Comparison of ENCODE assay signal across 29 cellular contexts in genomic region chr20:44464514-44464913, GRCh38.
"Had no signal": no experiment of that assay in that cellular context is flagged by ENCODE, and none has a peak within 500 bp of the region (broad histone marks: within the 10 kb centered on the region; RNA-seq: fewer than 3 reads in every experiment).

No MANE protein-coding gene starts in this region.

- DNase-seq: activated CD4-positive, alpha-beta T cell treated with anti-CD3 and anti-CD28 coated beads for 1 hour; activated CD4-positive, alpha-beta T cell treated with anti-CD3 and anti-CD28 coated beads, Interleukin-2, amount 50 U/mL, for 1 hour; activated CD8-positive, alpha-beta T cell treated with anti-CD3 and anti-CD28 coated beads for 36 hours; activated naive CD8-positive, alpha-beta T cell treated with anti-CD3 and anti-CD28 coated beads, Interleukin-2, amount 50 U/mL, for 24 hours; activated T-cell treated with anti-CD3 and anti-CD28 coated beads, Interleukin-2, amount 50 U/mL, for 4 hours; amygdala; endodermal cell; glutamatergic neuron; left ventricle myocardium inferior; midbrain; naive thymus-derived CD4-positive, alpha-beta T cell; nucleus accumbens; psoas muscle; stimulated activated CD4-positive, alpha-beta T cell treated with anti-CD3 and anti-CD28 coated beads, Interleukin-1b, Interleukin-23, amount 100 ng/mL, for 48 hours; stimulated activated naive B cell treated with anti-CD40 and anti-IgM and Interleukin-4, amounts not matched to agents 10 μg/mL and 1 μg/mL and 100 μg/mL, for 72 hours; T-helper 2 cell; tibial artery; upper lobe of right lung had no signal

- H3K4me1 Mint-ChIP-seq: activated naive CD4-positive, alpha-beta T cell treated with anti-CD3 and anti-CD28 coated beads, Interleukin-2, amount 50 U/mL, for 24 hours; activated naive CD8-positive, alpha-beta T cell treated with anti-CD3 and anti-CD28 coated beads, Interleukin-2, amount 50 U/mL, for 24 hours; activated T-helper 17 cell treated with anti-CD3 and anti-CD28 coated beads, Interleukin-2, amount 50 U/mL, for 72 hours; central memory CD8-positive, alpha-beta T cell; endodermal cell; naive thymus-derived CD4-positive, alpha-beta T cell; stimulated activated naive B cell treated with anti-CD40 and anti-IgM and Interleukin-4, amounts not matched to agents 10 μg/mL and 1 μg/mL and 100 μg/mL, for 72 hours had no signal

- H3K27ac Mint-ChIP-seq: activated CD8-positive, alpha-beta T cell treated with anti-CD3 and anti-CD28 coated beads for 36 hours; activated naive CD8-positive, alpha-beta T cell treated with anti-CD3 and anti-CD28 coated beads, Interleukin-2, amount 50 U/mL, for 24 hours; activated T-helper 17 cell treated with anti-CD3 and anti-CD28 coated beads, Interleukin-2, amount 50 U/mL, for 72 hours; dendritic cell treated with granulocyte-macrophage colony-stimulating factor and Interleukin-4, amounts not matched to agents 40 ng/mL and 50 ng/mL, for 4 days; endodermal cell; naive thymus-derived CD4-positive, alpha-beta T cell; stimulated activated naive B cell treated with anti-CD40 and anti-IgM and Interleukin-4, amounts not matched to agents 10 μg/mL and 1 μg/mL and 100 μg/mL, for 72 hours had no signal

- H3K4me3 Mint-ChIP-seq: activated CD8-positive, alpha-beta T cell treated with anti-CD3 and anti-CD28 coated beads for 36 hours; activated naive CD4-positive, alpha-beta T cell treated with anti-CD3 and anti-CD28 coated beads, Interleukin-2, amount 50 U/mL, for 24 hours; activated naive CD8-positive, alpha-beta T cell treated with anti-CD3 and anti-CD28 coated beads, Interleukin-2, amount 50 U/mL, for 24 hours; activated T-cell treated with anti-CD3 and anti-CD28 coated beads, Interleukin-2, amount 50 U/mL, for 4 hours; activated T-helper 17 cell treated with anti-CD3 and anti-CD28 coated beads, Interleukin-2, amount 50 U/mL, for 72 hours; central memory CD8-positive, alpha-beta T cell; dendritic cell treated with granulocyte-macrophage colony-stimulating factor and Interleukin-4, amounts not matched to agents 40 ng/mL and 50 ng/mL, for 4 days; endodermal cell; naive thymus-derived CD4-positive, alpha-beta T cell; neural crest cell; stimulated activated naive B cell treated with anti-CD40 and anti-IgM and Interleukin-4, amounts not matched to agents 10 μg/mL and 1 μg/mL and 100 μg/mL, for 72 hours had no signal

- H3K27ac ChIP-seq: esophagus muscularis mucosa, left ventricle myocardium inferior, psoas muscle, stomach, tibial artery, upper lobe of right lung had no signal

- H3K36me3 Mint-ChIP-seq: activated naive CD4-positive, alpha-beta T cell treated with anti-CD3 and anti-CD28 coated beads, Interleukin-2, amount 50 U/mL, for 24 hours; naive thymus-derived CD4-positive, alpha-beta T cell; stimulated activated naive B cell treated with anti-CD40 and anti-IgM and Interleukin-4, amounts not matched to agents 10 μg/mL and 1 μg/mL and 100 μg/mL, for 72 hours had no signal

- ATAC-seq: activated CD8-positive, alpha-beta T cell treated with anti-CD3 and anti-CD28 coated beads for 36 hours; activated naive CD8-positive, alpha-beta T cell treated with anti-CD3 and anti-CD28 coated beads, Interleukin-2, amount 50 U/mL, for 24 hours; activated T-cell treated with anti-CD3 and anti-CD28 coated beads, Interleukin-2, amount 50 U/mL, for 4 hours; activated T-helper 17 cell treated with anti-CD3 and anti-CD28 coated beads, Interleukin-2, amount 50 U/mL, for 72 hours; naive thymus-derived CD4-positive, alpha-beta T cell; psoas muscle; stimulated activated naive B cell treated with anti-CD40 and anti-IgM and Interleukin-4, amounts not matched to agents 10 μg/mL and 1 μg/mL and 100 μg/mL, for 72 hours; upper lobe of right lung had no signal

- H3K9me3 ChIP-seq: esophagus muscularis mucosa, left ventricle myocardium inferior, pancreas, psoas muscle, stomach, tibial artery, upper lobe of right lung had no signal

- H3K4me1 ChIP-seq: esophagus muscularis mucosa, psoas muscle, tibial artery, upper lobe of right lung had no signal

- H3K27me3 ChIP-seq: esophagus muscularis mucosa, pancreas, stomach, tibial artery, upper lobe of right lung had no signal

- H3K9me3 Mint-ChIP-seq: activated CD8-positive, alpha-beta T cell treated with anti-CD3 and anti-CD28 coated beads for 36 hours; activated naive CD4-positive, alpha-beta T cell treated with anti-CD3 and anti-CD28 coated beads, Interleukin-2, amount 50 U/mL, for 24 hours; activated naive CD8-positive, alpha-beta T cell treated with anti-CD3 and anti-CD28 coated beads, Interleukin-2, amount 50 U/mL, for 24 hours; activated T-cell treated with anti-CD3 and anti-CD28 coated beads, Interleukin-2, amount 50 U/mL, for 4 hours; activated T-helper 17 cell treated with anti-CD3 and anti-CD28 coated beads, Interleukin-2, amount 50 U/mL, for 72 hours; central memory CD8-positive, alpha-beta T cell; dendritic cell treated with granulocyte-macrophage colony-stimulating factor and Interleukin-4, amounts not matched to agents 40 ng/mL and 50 ng/mL, for 4 days; endodermal cell; naive thymus-derived CD4-positive, alpha-beta T cell; neural crest cell; stimulated activated naive B cell treated with anti-CD40 and anti-IgM and Interleukin-4, amounts not matched to agents 10 μg/mL and 1 μg/mL and 100 μg/mL, for 72 hours had no signal

- H3K36me3 ChIP-seq: esophagus muscularis mucosa, left ventricle myocardium inferior, pancreas, stomach, tibial artery, upper lobe of right lung had no signal

- H3K4me3 ChIP-seq: esophagus muscularis mucosa, left ventricle myocardium inferior, pancreas, psoas muscle, smooth muscle cell, stomach, tibial artery, upper lobe of right lung had no signal

- FAIRE-seq: frontal cortex, islet of Langerhans, pancreas had no signal

- H3K27me3 Mint-ChIP-seq: activated CD8-positive, alpha-beta T cell treated with anti-CD3 and anti-CD28 coated beads for 36 hours; activated naive CD4-positive, alpha-beta T cell treated with anti-CD3 and anti-CD28 coated beads, Interleukin-2, amount 50 U/mL, for 24 hours; activated naive CD8-positive, alpha-beta T cell treated with anti-CD3 and anti-CD28 coated beads, Interleukin-2, amount 50 U/mL, for 24 hours; activated T-helper 17 cell treated with anti-CD3 and anti-CD28 coated beads, Interleukin-2, amount 50 U/mL, for 72 hours; stimulated activated naive B cell treated with anti-CD40 and anti-IgM and Interleukin-4, amounts not matched to agents 10 μg/mL and 1 μg/mL and 100 μg/mL, for 72 hours had no signal

- H3K4me2 ChIP-seq: smooth muscle cell had no signal
